ENCODE assay signal across 8 cellular contexts in genomic region chr15:93235926-93236781, GRCh38.
DNase-seq lines count a peak whose midpoint lies in the region; ATAC-seq and TF ChIP-seq lines count a peak whose summit lies in the region.

No MANE protein-coding gene starts in this region.

- no peak for TF ChIP-seq CTCF in type B pancreatic cell (conservative IDR thresholded peaks at IDR 0.05)
- TF ChIP-seq CTCF in endothelial cell (IDR thresholded peaks at IDR 0.05; ENCODE audit: unreplicated experiment), result no peak

- no peak for DNase-seq in activated T-cell treated with anti-CD3 and anti-CD28 coated beads, Interleukin-2, amount 50 U/mL, for 4 hours
- no peak for DNase-seq in activated T-cell treated with anti-CD3 and anti-CD28 coated beads, Interleukin-2, amount 50 U/mL, for 1 hour
- DNase-seq in central memory CD8-positive, alpha-beta T cell (ENCODE audit: low spot score in 2 of 2), result no peak
- DNase-seq in mucosa of gallbladder (ENCODE audit: low spot score) (peak; percentile 50), type B pancreatic cell (ENCODE audit: extremely low spot score, unreplicated experiment) (no peak), endothelial cell (ENCODE audit: low spot score) (no peak)

- no peaks in the 10 kb centered on the region for H3K36me3 Mint-ChIP-seq in activated T-cell treated with anti-CD3 and anti-CD28 coated beads, Interleukin-2, amount 50 U/mL, for 4 hours (ENCODE audit: insufficient read depth)
- H3K36me3 Mint-ChIP-seq in central memory CD8-positive, alpha-beta T cell (ENCODE audit: insufficient read depth), result no peaks in the 10 kb centered on the region
- no peaks in the 10 kb centered on the region for H3K36me3 Mint-ChIP-seq in type B pancreatic cell
- H3K36me3 Mint-ChIP-seq in endothelial cell (ENCODE audit: low read depth, unreplicated experiment), result peaks cover 4% of the 10 kb centered on the region

- peaks cover 13% of the 10 kb centered on the region for H3K4me1 Mint-ChIP-seq in activated T-cell treated with anti-CD3 and anti-CD28 coated beads, Interleukin-2, amount 50 U/mL, for 4 hours (ENCODE audit: low read depth)
- peaks cover 23% of the 10 kb centered on the region for H3K4me1 Mint-ChIP-seq in central memory CD8-positive, alpha-beta T cell
- H3K4me1 Mint-ChIP-seq in type B pancreatic cell (ENCODE audit: unreplicated experiment), result peaks cover 9% of the 10 kb centered on the region
- peaks cover 19% of the 10 kb centered on the region for H3K4me1 Mint-ChIP-seq in endothelial cell (ENCODE audit: unreplicated experiment)

- peaks cover 3% of the 10 kb centered on the region for H3K9me3 Mint-ChIP-seq in activated T-cell treated with anti-CD3 and anti-CD28 coated beads, Interleukin-2, amount 50 U/mL, for 4 hours
- H3K9me3 Mint-ChIP-seq in central memory CD8-positive, alpha-beta T cell, result no peaks in the 10 kb centered on the region
- H3K9me3 Mint-ChIP-seq in type B pancreatic cell (no peaks in the 10 kb centered on the region), endothelial cell (ENCODE audit: unreplicated experiment) (no peaks in the 10 kb centered on the region)

- H3K27ac Mint-ChIP-seq in central memory CD8-positive, alpha-beta T cell (ENCODE audit: low read depth), result peak overlapping the region; percentile 24
- H3K27ac Mint-ChIP-seq in type B pancreatic cell (no peak overlapping the region), endothelial cell (ENCODE audit: unreplicated experiment) (no peak overlapping the region)

- H3K4me3 Mint-ChIP-seq in activated T-cell treated with anti-CD3 and anti-CD28 coated beads, Interleukin-2, amount 50 U/mL, for 4 hours, result peak overlapping the region; percentile 63
- H3K4me3 Mint-ChIP-seq in central memory CD8-positive, alpha-beta T cell, result peak overlapping the region; percentile 33
- H3K4me3 Mint-ChIP-seq in type B pancreatic cell, result peak overlapping the region; percentile 32
- H3K4me3 Mint-ChIP-seq in endothelial cell (ENCODE audit: unreplicated experiment), result no peak overlapping the region

- peaks cover 37% of the 10 kb centered on the region for H3K27me3 Mint-ChIP-seq in activated T-cell treated with anti-CD3 and anti-CD28 coated beads, Interleukin-2, amount 50 U/mL, for 4 hours (ENCODE audit: low read depth)
- H3K27me3 Mint-ChIP-seq in central memory CD8-positive, alpha-beta T cell, result peaks cover 45% of the 10 kb centered on the region
- H3K27me3 Mint-ChIP-seq in type B pancreatic cell (no peaks in the 10 kb centered on the region), endothelial cell (ENCODE audit: unreplicated experiment) (peaks cover 1% of the 10 kb centered on the region)

- ATAC-seq in activated T-cell treated with anti-CD3 and anti-CD28 coated beads, Interleukin-2, amount 50 U/mL, for 4 hours, result no peak
- no peak for ATAC-seq in central memory CD8-positive, alpha-beta T cell (replicated peaks; ENCODE audit: extremely low read depth, poor library complexity, severe bottlenecking)
- ATAC-seq in HG02870 (IDR thresholded peaks at IDR 0.05; ENCODE audit: unreplicated experiment), result no peak
- ATAC-seq in GM21526 (IDR thresholded peaks at IDR 0.05; ENCODE audit: low FRiP score, unreplicated experiment), result no peak
